In genomic region chr15:45648521-45649200, GRCh38 we compare ENCODE assay signal across 9 cellular contexts. TPM values are rescaled to one million over a fixed set of nuclear protein-coding genes. Genes with fewer than 3 reads are reported as not detected.
DNase-seq lines count a peak whose midpoint lies in the region; ATAC-seq, FAIRE-seq and TF ChIP-seq lines count a peak whose summit lies in the region.
"Had no signal": no experiment of that assay in that cellular context is flagged by ENCODE, and none has a peak within 500 bp of the region (broad histone marks: within the 10 kb centered on the region; RNA-seq: fewer than 3 reads in every experiment).

No MANE protein-coding gene starts in this region.

- H3K4me1 Mint-ChIP-seq in natural killer cell treated with Interleukin-12 subunit alpha and Interleukin-12 subunit beta and Interleukin-15 and Interleukin-18, amount 100 ng/mL, for 72 hours (ENCODE audit: low read depth in 2 of 2) = peaks cover 62 to 68% of the 10 kb centered on the region in 2 donors

- peak overlapping the region; percentile 60 for H3K4me3 Mint-ChIP-seq in natural killer cell treated with Interleukin-12 subunit alpha and Interleukin-12 subunit beta and Interleukin-15 and Interleukin-18, amount 100 ng/mL, for 72 hours
- H3K4me3 Mint-ChIP-seq: activated B cell treated with CpG ODN at 0.5 μM for 24 hours had no signal

- H3K27ac ChIP-seq in MM.1S (ENCODE audit: low read length) = peak overlapping the region; percentile 85

- peak overlapping the region; percentile 33 for H3K4me3 ChIP-seq in MM.1S (ENCODE audit: low read length)

- no peaks in the 10 kb centered on the region for H3K9me2 ChIP-seq in MM.1S (replicated peaks; ENCODE audit: insufficient read depth, low read length)

- no peaks in the 10 kb centered on the region for H3K9me3 ChIP-seq in MM.1S (replicated peaks; ENCODE audit: insufficient read depth, low read length)

- H3K9ac ChIP-seq in MM.1S (ENCODE audit: low read length) = peak overlapping the region; percentile 29; the same call in 1 of the 2 replicates

- H3K36me3 ChIP-seq in MM.1S (replicated peaks; ENCODE audit: insufficient read depth, low read length) = no peaks in the 10 kb centered on the region

- peaks cover 16% of the 10 kb centered on the region for H3K4me1 ChIP-seq in MM.1S (ENCODE audit: low read length)

- no peaks in the 10 kb centered on the region for H4K20me1 ChIP-seq in MM.1S (ENCODE audit: insufficient read depth, low read length)

- no peak for TF ChIP-seq CTCF in MM.1S (IDR thresholded peaks at IDR 0.05; ENCODE audit: low read length)

- peaks cover 93% of the 10 kb centered on the region for H3K79me2 ChIP-seq in MM.1S (ENCODE audit: low read length)

- H3K27me3 ChIP-seq in MM.1S (replicated peaks; ENCODE audit: insufficient read depth, low read length) = no peaks in the 10 kb centered on the region

- DNase-seq in GM04504 (ENCODE audit: low read depth) (peak; percentile 35), MM.1S (peak; percentile 74), dermis blood vessel endothelial cell (peak; percentile 47), erythroblast (lab: John Stamatoyannopoulos, UW) (no peak), NCI-H446 (lab: John Stamatoyannopoulos, UW) (no peak), Ammon's horn (ENCODE audit: low spot score) (no peak), GM12892 (ENCODE audit: insufficient read length) (no peak)
- DNase-seq in natural killer cell treated with Interleukin-12 subunit alpha and Interleukin-12 subunit beta and Interleukin-15 and Interleukin-18, amount 100 ng/mL, for 72 hours (ENCODE audit: low spot score) = no peak
- DNase-seq: activated B cell treated with CpG ODN at 0.5 μM for 24 hours had no signal

- H2AFZ ChIP-seq in MM.1S (ENCODE audit: low read length) = peak overlapping the region; percentile 26

- ATAC-seq in natural killer cell treated with Interleukin-12 subunit alpha and Interleukin-12 subunit beta and Interleukin-15 and Interleukin-18, amount 100 ng/mL, for 72 hours = no peak

- H3K4me2 ChIP-seq in MM.1S (ENCODE audit: low read depth, low read length) = peak overlapping the region; percentile 62

- peak overlapping the region; percentile 96 for H3K27ac Mint-ChIP-seq in natural killer cell treated with Interleukin-12 subunit alpha and Interleukin-12 subunit beta and Interleukin-15 and Interleukin-18, amount 100 ng/mL, for 72 hours
- H3K27ac Mint-ChIP-seq: activated B cell treated with CpG ODN at 0.5 μM for 24 hours had no signal

- peaks cover 14% of the 10 kb centered on the region for H3K36me3 Mint-ChIP-seq in natural killer cell treated with Interleukin-12 subunit alpha and Interleukin-12 subunit beta and Interleukin-15 and Interleukin-18, amount 100 ng/mL, for 72 hours

- peaks cover 16% of the 10 kb centered on the region for H3F3A ChIP-seq in MM.1S (ENCODE audit: insufficient read depth, low read length)

- H3K27me3 Mint-ChIP-seq in natural killer cell treated with Interleukin-12 subunit alpha and Interleukin-12 subunit beta and Interleukin-15 and Interleukin-18, amount 100 ng/mL, for 72 hours = no peaks in the 10 kb centered on the region
- H3K27me3 Mint-ChIP-seq: activated B cell treated with CpG ODN at 0.5 μM for 24 hours had no signal

- no peak for FAIRE-seq in GM12892 (lab: Jason Lieb, UNC)

- TF ChIP-seq POLR2A in erythroblast (IDR thresholded peaks at IDR 0.05; ENCODE audit: low read length) (no peak), GM12892 (IDR thresholded peaks at IDR 0.05; ENCODE audit: low read depth, low read length) (no peak)

- peaks cover 4% of the 10 kb centered on the region for H3K9me3 Mint-ChIP-seq in natural killer cell treated with Interleukin-12 subunit alpha and Interleukin-12 subunit beta and Interleukin-15 and Interleukin-18, amount 100 ng/mL, for 72 hours

RNA-seq across cellular contexts. Expression of gene SQOR, which starts 13.8 kb away (rescaled TPM):
- 128 and 161 TPM in 2 replicates for total RNA-seq in dermis blood vessel endothelial cell
- total RNA-seq in natural killer cell treated with Interleukin-12 subunit alpha and Interleukin-12 subunit beta and Interleukin-15 and Interleukin-18, amount 100 ng/mL, for 72 hours = 100 to 1,000 TPM in 1 of 2 donors, 10 to 100 TPM in 1; 91.2 to 193 TPM
- 38.4 TPM for polyA plus RNA-seq in GM12892 (2012; ENCODE audit: missing spikeins)

Comparison
In these comparisons a context has a peak if more than half of its experiments do, and no peak if none do; other contexts are left out.
1. DNase-seq: peak in GM04504 (single experiment), MM.1S (single experiment) and dermis blood vessel endothelial cell (single experiment); none in natural killer cell treated with Interleukin-12 subunit alpha and Interleukin-12 subunit beta and Interleukin-15 and Interleukin-18, amount 100 ng/mL, for 72 hours (single experiment), erythroblast (0 of 2), NCI-H446 (0 of 2), Ammon's horn (single experiment) and GM12892 (single experiment).